19 cellular contexts compared by ENCODE assay signal in the genomic region with DNA sequence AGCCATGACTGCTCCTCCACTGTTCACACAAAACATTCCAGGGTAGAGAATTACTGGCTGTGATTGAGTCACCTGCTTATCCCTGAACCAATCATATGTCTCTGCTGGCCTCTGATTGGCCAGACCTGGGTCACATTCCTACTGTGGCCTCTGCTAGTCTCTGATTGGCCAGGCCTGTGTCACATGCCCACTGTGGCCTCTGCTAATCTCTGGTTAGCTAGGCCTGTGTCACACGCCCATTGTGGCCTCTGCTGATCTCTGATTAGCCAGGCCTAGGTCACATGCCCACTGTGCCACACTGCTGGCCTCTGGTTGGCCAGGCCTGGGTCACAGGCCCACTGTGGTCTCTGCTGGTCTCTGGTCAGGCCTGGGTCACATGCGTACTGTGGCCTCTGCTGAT.
DNase-seq lines count a peak whose midpoint lies in the region; ATAC-seq and TF ChIP-seq lines count a peak whose summit lies in the region.
"Had no signal": no experiment of that assay in that cellular context is flagged by ENCODE, and none has a peak within 500 bp of the region (broad histone marks: within the 10 kb centered on the region; RNA-seq: fewer than 3 reads in every experiment).

No MANE protein-coding gene starts in this region.

- H3K4me1 ChIP-seq in OCI-LY3 (ENCODE audit: low read length) (peaks cover 45% of the 10 kb centered on the region), neuronal stem cell (ENCODE audit: control insufficient read depth in 2 of 2, insufficient read depth in 1 of 2, low read depth in 1 of 2, low read length in 2 of 2) (peaks cover 0 to 5% of the 10 kb centered on the region in 2 donors)
- H3K4me1 ChIP-seq: BLaER1 had no signal

- peak overlapping the region; percentile 90 for H3K4me2 ChIP-seq in OCI-LY3 (ENCODE audit: low read length)
- no peak overlapping the region for H3K4me2 ChIP-seq in neuronal stem cell (ENCODE audit: insufficient read depth, low read length, poor library complexity, severe bottlenecking)
- H3K4me2 ChIP-seq: BLaER1 had no signal

- H3K4me3 Mint-ChIP-seq in natural killer cell treated with Interleukin-12 subunit alpha and Interleukin-12 subunit beta and Interleukin-15 and Interleukin-18, amount 100 ng/mL, for 72 hours = peak overlapping the region; percentile 20
- no peak overlapping the region for H3K4me3 Mint-ChIP-seq in natural killer cell
- no peak overlapping the region for H3K4me3 Mint-ChIP-seq in Calu3 (ENCODE audit: low read depth, unreplicated experiment)
- H3K4me3 Mint-ChIP-seq: CD14-positive monocyte; CD4-positive, alpha-beta memory T cell; HFFc6; IgD-negative memory B cell had no signal

- H3K36me3 ChIP-seq in OCI-LY3 (replicated peaks; ENCODE audit: low read depth, low read length) = peaks cover 29% of the 10 kb centered on the region
- no peaks in the 10 kb centered on the region for H3K36me3 ChIP-seq in neuronal stem cell (replicated peaks in 1 of 2; ENCODE audit: control insufficient read depth in 2 of 2, insufficient read depth in 2 of 2, low read length in 2 of 2)
- H3K36me3 ChIP-seq: BLaER1 had no signal

- peaks cover 16 to 35% of the 10 kb centered on the region in 2 donors for H3K4me1 Mint-ChIP-seq in natural killer cell treated with Interleukin-12 subunit alpha and Interleukin-12 subunit beta and Interleukin-15 and Interleukin-18, amount 100 ng/mL, for 72 hours (ENCODE audit: low read depth in 2 of 2)
- peaks cover 15 to 25% of the 10 kb centered on the region in 2 donors for H3K4me1 Mint-ChIP-seq in natural killer cell
- H3K4me1 Mint-ChIP-seq in Calu3 (ENCODE audit: low read depth, unreplicated experiment) = no peaks in the 10 kb centered on the region
- H3K4me1 Mint-ChIP-seq: CD14-positive monocyte, IgD-negative memory B cell had no signal

- no peaks in the 10 kb centered on the region for H3K9me3 ChIP-seq in OCI-LY3 (ENCODE audit: insufficient read depth, low read length)
- H3K9me3 ChIP-seq in neuronal stem cell (replicated peaks in 1 of 2; ENCODE audit: control insufficient read depth in 2 of 2, insufficient read depth in 1 of 2, low read depth in 1 of 2, low read length in 2 of 2) = peaks cover 7 to 8% of the 10 kb centered on the region in 2 donors

- no peak overlapping the region for H2BK5ac ChIP-seq in neuronal stem cell (ENCODE audit: low read length)

- no peak for DNase-seq in natural killer cell treated with Interleukin-12 subunit alpha and Interleukin-12 subunit beta and Interleukin-15 and Interleukin-18, amount 100 ng/mL, for 72 hours (ENCODE audit: low spot score)
- DNase-seq in natural killer cell = no peak
- DNase-seq in neuronal stem cell (ENCODE audit: low spot score) = no peak
- DNase-seq in NCI-H446 treated with DMSO at 0.1 percent for 48 hours (lab: John Stamatoyannopoulos, UW) = no peak
- DNase-seq in Calu3 = no peak
- DNase-seq: CD4-positive, alpha-beta memory T cell; DMS79 treated with DMSO at 0.1 percent for 48 hours; GF-D8; GOT3; H7; HFFc6 had no signal

- H3K18ac ChIP-seq in neuronal stem cell (ENCODE audit: low read length) = peak overlapping the region; percentile 27

- peak overlapping the region; percentile 31 for H3K23ac ChIP-seq in neuronal stem cell (ENCODE audit: low read depth, low read length, poor library complexity)

- H4K8ac ChIP-seq in neuronal stem cell (ENCODE audit: low read depth, low read length) = no peak overlapping the region

- CTCF ChIA-PET in Calu3 (lab: Charles Lee) = no interaction called here

- H2BK120ac ChIP-seq in neuronal stem cell (ENCODE audit: low read depth, low read length) = no peak overlapping the region

- peak overlapping the region; percentile 61 for H3K14ac ChIP-seq in neuronal stem cell (ENCODE audit: low read length)

- ATAC-seq in natural killer cell treated with Interleukin-12 subunit alpha and Interleukin-12 subunit beta and Interleukin-15 and Interleukin-18, amount 100 ng/mL, for 72 hours = no peak
- no peak for ATAC-seq in natural killer cell
- no peak for ATAC-seq in GM19035 (IDR thresholded peaks at IDR 0.05; ENCODE audit: unreplicated experiment)
- ATAC-seq: HCT116, HepG2 had no signal

- BruUV-seq in Calu3 (replicated peaks; lab: Mats Ljungman, UMichigan) = no TSS peak

- peak overlapping the region; percentile 45 for H2AK5ac ChIP-seq in neuronal stem cell (ENCODE audit: low read depth, low read length)

- intact Hi-C loops in natural killer cell (cut with micrococcal nuclease) = loop anchor here (2.0 kb wide), 1 partner anchor 183 kb away; no protein-coding TSS in a partner anchor
- intact Hi-C loops in Calu3 (cut with micrococcal nuclease; ENCODE audit: unreplicated experiment) = no loop called here

- H3K79me1 ChIP-seq in neuronal stem cell (ENCODE audit: low read depth, low read length) = no peaks in the 10 kb centered on the region

- H3K9me3 Mint-ChIP-seq in natural killer cell treated with Interleukin-12 subunit alpha and Interleukin-12 subunit beta and Interleukin-15 and Interleukin-18, amount 100 ng/mL, for 72 hours = no peaks in the 10 kb centered on the region
- H3K9me3 Mint-ChIP-seq in natural killer cell = no peaks in the 10 kb centered on the region
- peaks cover 12% of the 10 kb centered on the region for H3K9me3 Mint-ChIP-seq in Calu3 (ENCODE audit: low read depth, unreplicated experiment)

- H2BK15ac ChIP-seq in neuronal stem cell (ENCODE audit: low read length) = peak overlapping the region; percentile 13

- H2BK12ac ChIP-seq in neuronal stem cell (ENCODE audit: low read length) = peak overlapping the region; percentile 30

- no CpG with 5 or more reads among the region's 2 CpGs for WGBS in neuronal stem cell (ENCODE audit: extremely low coverage in 2 of 2, insufficient read length in 2 of 2, insufficient replicate concordance in 1 of 2), 2 donors

- H3K79me2 ChIP-seq in OCI-LY3 (ENCODE audit: low read length) = peaks cover 23% of the 10 kb centered on the region

- H4K91ac ChIP-seq in neuronal stem cell (ENCODE audit: low read depth, low read length, poor library complexity) = no peak overlapping the region

- H3K27ac Mint-ChIP-seq in natural killer cell treated with Interleukin-12 subunit alpha and Interleukin-12 subunit beta and Interleukin-15 and Interleukin-18, amount 100 ng/mL, for 72 hours = peak overlapping the region in 1 of 2 donors; percentile 76
- H3K27ac Mint-ChIP-seq in natural killer cell (no peak overlapping the region), Calu3 (ENCODE audit: unreplicated experiment) (no peak overlapping the region)
- H3K27ac Mint-ChIP-seq: CD14-positive monocyte; CD4-positive, alpha-beta memory T cell; HFFc6 had no signal

- H3K4ac ChIP-seq in neuronal stem cell (ENCODE audit: low read length) = no peak overlapping the region

- H3K27ac ChIP-seq in OCI-LY3 (ENCODE audit: low read length) = peak overlapping the region; percentile 98
- no peak overlapping the region for H3K27ac ChIP-seq in neuronal stem cell (replicated peaks; ENCODE audit: low read length)
- H3K27ac ChIP-seq: 22Rv1, BLaER1 had no signal

- TF ChIP-seq CTCF in natural killer cell (IDR thresholded peaks at IDR 0.05) (no peak), OCI-LY3 (IDR thresholded peaks at IDR 0.05; ENCODE audit: low read depth, low read length) (no peak), Calu3 (IDR thresholded peaks at IDR 0.05; ENCODE audit: unreplicated experiment) (no peak)

- H3K9ac ChIP-seq in OCI-LY3 (ENCODE audit: low read length) (peak overlapping the region; percentile 85), neuronal stem cell (ENCODE audit: low read depth, low read length, poor library complexity) (no peak overlapping the region)
- H3K9ac ChIP-seq: BLaER1 had no signal

- H3K27me3 Mint-ChIP-seq in natural killer cell treated with Interleukin-12 subunit alpha and Interleukin-12 subunit beta and Interleukin-15 and Interleukin-18, amount 100 ng/mL, for 72 hours = peaks cover 0 to 9% of the 10 kb centered on the region in 2 donors
- peaks cover under 1 to 3% of the 10 kb centered on the region in 2 donors for H3K27me3 Mint-ChIP-seq in natural killer cell (ENCODE audit: low read depth in 2 of 2)
- no peaks in the 10 kb centered on the region for H3K27me3 Mint-ChIP-seq in Calu3 (ENCODE audit: unreplicated experiment)
- H3K27me3 Mint-ChIP-seq: CD4-positive, alpha-beta memory T cell; IgD-negative memory B cell had no signal

- H4K20me1 ChIP-seq in OCI-LY3 (ENCODE audit: insufficient read depth, low read length) = no peaks in the 10 kb centered on the region
- H4K20me1 ChIP-seq: BLaER1 had no signal

- H3K27me3 ChIP-seq in OCI-LY3 (ENCODE audit: low read depth, low read length) (no peaks in the 10 kb centered on the region), neuronal stem cell (ENCODE audit: control insufficient read depth in 3 of 3, insufficient read depth in 3 of 3, low read depth in 1 of 3, low read length in 3 of 3) (no peaks in the 10 kb centered on the region)
- H3K27me3 ChIP-seq: BLaER1 had no signal

- H2AFZ ChIP-seq in OCI-LY3 (ENCODE audit: low read depth, low read length) (peak overlapping the region; percentile 64), neuronal stem cell (ENCODE audit: low read length) (no peak overlapping the region)

- no peaks in the 10 kb centered on the region for H3K36me3 Mint-ChIP-seq in natural killer cell treated with Interleukin-12 subunit alpha and Interleukin-12 subunit beta and Interleukin-15 and Interleukin-18, amount 100 ng/mL, for 72 hours
- H3K36me3 Mint-ChIP-seq in natural killer cell (no peaks in the 10 kb centered on the region), Calu3 (ENCODE audit: insufficient read depth, unreplicated experiment) (no peaks in the 10 kb centered on the region)
- H3K36me3 Mint-ChIP-seq: CD14-positive monocyte; CD4-positive, alpha-beta memory T cell; IgD-negative memory B cell had no signal

- H3K4me3 ChIP-seq in OCI-LY3 (ENCODE audit: low read length) (peak overlapping the region; percentile 15), neuronal stem cell (ENCODE audit: low read length in 2 of 2) (peak overlapping the region in 1 of 2 donors; percentile 38)
- H3K4me3 ChIP-seq: BLaER1 had no signal
